1 cellular context compared by ENCODE assay signal in the genomic region with DNA sequence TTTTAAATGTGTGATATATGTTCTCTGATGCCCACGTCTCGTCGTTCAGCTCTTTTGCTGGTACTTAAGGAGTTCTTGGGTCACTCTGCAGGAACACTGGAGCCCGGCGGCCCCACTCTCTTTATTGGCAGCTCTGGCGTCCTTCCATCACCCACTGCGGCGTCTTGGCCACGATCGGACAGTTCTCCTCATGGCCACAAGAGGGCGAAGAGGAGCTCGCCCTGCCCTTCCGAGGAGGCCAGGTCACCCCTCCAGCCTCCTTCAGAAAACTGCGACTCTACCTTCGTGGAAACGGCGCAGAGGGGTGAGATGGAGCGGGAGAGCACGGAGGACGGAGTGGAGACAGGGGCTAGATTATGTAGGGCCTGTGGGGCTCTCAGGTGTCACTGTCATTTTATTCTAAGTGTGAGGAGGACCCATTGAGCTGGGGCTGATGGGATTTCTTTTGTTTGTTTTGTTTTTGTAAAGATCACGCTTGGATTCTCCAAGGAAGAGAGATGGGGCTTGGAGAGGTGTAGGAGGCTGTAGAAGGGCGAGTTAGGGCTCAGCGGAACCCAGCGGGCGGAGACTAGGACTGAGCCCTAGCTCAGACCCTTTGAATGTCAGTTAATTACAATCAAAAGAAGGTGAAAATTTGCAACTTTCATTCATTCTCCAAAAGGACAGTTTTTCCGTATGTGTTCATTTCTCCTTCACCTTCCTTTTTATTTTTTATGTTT.
TF ChIP-seq lines count a peak whose summit lies in the region.

No MANE protein-coding gene starts in this region.

TF ChIP-seq in SK-N-SH treated with all-trans-retinoic acid at 6 μM for 48 hours, 23 proteins besides CTCF, POLR2A, EP300 and RAD21 (continued from another document):
- TF ChIP-seq PATZ1 (CRISPR knock-in tag; IDR thresholded peaks at IDR 0.05; ENCODE audit: borderline replicate concordance) (no peak), TCF4 (CRISPR knock-in tag; IDR thresholded peaks at IDR 0.05; ENCODE audit: borderline replicate concordance) (no peak), PPARA (CRISPR knock-in tag; IDR thresholded peaks at IDR 0.05; ENCODE audit: borderline replicate concordance) (no peak), CSDC2 (CRISPR knock-in tag; IDR thresholded peaks at IDR 0.05) (no peak), ARNTL (CRISPR knock-in tag; IDR thresholded peaks at IDR 0.05; ENCODE audit: borderline replicate concordance, low read depth) (no peak), RARB (CRISPR knock-in tag; IDR thresholded peaks at IDR 0.05) (no peak), OSR1 (CRISPR knock-in tag; IDR thresholded peaks at IDR 0.05) (no peak), ZC3H10 (CRISPR knock-in tag; IDR thresholded peaks at IDR 0.05) (no peak)
TF ChIP-seq in SK-N-SH treated with all-trans-retinoic acid at 6 μM for 48 hours: peak in this region for 0.
